8 cellular contexts compared by ENCODE assay signal in the genomic region with DNA sequence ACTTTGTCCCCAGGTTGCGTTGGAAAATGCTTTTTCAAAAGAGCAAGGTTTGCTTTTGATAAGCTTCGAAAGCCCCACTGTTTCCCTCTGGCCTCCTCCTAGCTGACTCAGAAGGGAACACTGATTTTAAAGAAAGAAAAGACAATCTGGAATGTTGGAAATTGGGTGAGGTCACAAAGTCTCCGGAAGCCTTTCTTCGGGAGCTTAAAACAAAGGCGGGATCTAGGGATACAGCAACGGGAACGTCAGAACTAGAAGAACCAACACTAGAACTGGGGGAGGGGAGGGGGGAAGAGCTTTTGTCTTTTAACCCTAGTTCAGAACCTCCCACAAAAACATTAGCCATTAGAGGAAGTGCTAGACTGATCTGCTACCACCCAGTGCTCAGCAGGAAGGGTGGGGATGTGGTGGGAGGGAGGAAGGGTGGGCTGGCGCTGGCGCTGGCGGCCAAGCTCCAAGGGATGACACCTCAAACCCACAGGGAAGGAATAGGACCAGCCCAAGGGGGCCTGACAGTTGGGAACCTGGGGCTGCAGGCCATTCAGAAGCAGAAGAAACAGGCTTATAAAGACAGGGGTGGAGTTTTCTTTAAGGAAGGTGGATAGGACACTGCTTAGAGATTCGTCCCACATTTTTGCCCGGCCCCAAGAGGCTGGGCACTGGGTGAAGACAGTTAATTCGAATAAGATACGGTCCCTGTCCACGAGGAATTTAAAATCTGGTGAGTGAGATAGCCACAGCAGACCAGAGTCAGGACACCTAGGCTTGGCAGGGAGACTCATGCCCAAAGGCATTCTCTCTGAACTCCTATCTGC. TPM values are rescaled to one million over a fixed set of nuclear protein-coding genes. Genes with fewer than 3 reads are reported as not detected.
DNase-seq lines count a peak whose midpoint lies in the region; ATAC-seq and TF ChIP-seq lines count a peak whose summit lies in the region.

No MANE protein-coding gene starts in this region.

- in situ Hi-C loops in ACHN (cut with HindIII; ENCODE audit: low pct_ligation_motif_present, low pct_unique_long_range_greater_than_20kb, low sequenced_read_pairs) = no loop called here

- H4K20me1 ChIP-seq in OCI-LY3 (ENCODE audit: insufficient read depth, low read length) (peaks cover 15% of the 10 kb centered on the region), neural progenitor cell (ENCODE audit: low read depth) (peaks cover 12% of the 10 kb centered on the region)

- H3K36me3 ChIP-seq in OCI-LY3 (replicated peaks; ENCODE audit: low read depth, low read length) (peaks cover 34% of the 10 kb centered on the region), gastroesophageal sphincter (no peaks in the 10 kb centered on the region), neural progenitor cell (no peaks in the 10 kb centered on the region)

- H3K9me3 ChIP-seq in OCI-LY3 (ENCODE audit: insufficient read depth, low read length) (no peaks in the 10 kb centered on the region), gastroesophageal sphincter (no peaks in the 10 kb centered on the region), neural progenitor cell (ENCODE audit: low read depth) (no peaks in the 10 kb centered on the region)

- ATAC-seq in HG02981 (IDR thresholded peaks at IDR 0.05; ENCODE audit: unreplicated experiment) = peak; percentile 43
- ATAC-seq in gastroesophageal sphincter = peak; percentile 60

- H3K79me2 ChIP-seq in OCI-LY3 (ENCODE audit: low read length) (peaks cover 21% of the 10 kb centered on the region), neural progenitor cell (ENCODE audit: low read depth) (peaks cover 23% of the 10 kb centered on the region)

- H3K9ac ChIP-seq in OCI-LY3 (ENCODE audit: low read length) = peak overlapping the region; percentile 90
- H3K9ac ChIP-seq in neural progenitor cell = peak overlapping the region; percentile 82

- peak overlapping the region; percentile 95 for H3K4me2 ChIP-seq in OCI-LY3 (ENCODE audit: low read length)
- peak overlapping the region; percentile 86 for H3K4me2 ChIP-seq in neural progenitor cell

- intact Hi-C loops in activated naive CD4-positive, alpha-beta T cell treated with anti-CD3 and anti-CD28 coated beads for 36 hours (cut with micrococcal nuclease) = loop anchor here (1.0 kb wide), 2 partner anchors 9 to 12 kb away; no protein-coding TSS in a partner anchor

- TF ChIP-seq CTCF in OCI-LY3 (IDR thresholded peaks at IDR 0.05; ENCODE audit: low read depth, low read length) (no peak), gastroesophageal sphincter (IDR thresholded peaks at IDR 0.05) (no peak), neural progenitor cell (IDR thresholded peaks at IDR 0.05) (no peak)

- DNase-seq in ACHN = peak; percentile 93
- DNase-seq in activated naive CD4-positive, alpha-beta T cell treated with anti-CD3 and anti-CD28 coated beads for 36 hours = peak; percentile 63
- peak; percentile 75 for DNase-seq in neural progenitor cell (ENCODE audit: low spot score)
- no peak for DNase-seq in NCI-H524 (lab: John Stamatoyannopoulos, UW)

- peak overlapping the region; percentile 86 for H3K4me3 Mint-ChIP-seq in activated naive CD4-positive, alpha-beta T cell treated with anti-CD3 and anti-CD28 coated beads for 36 hours
- peak overlapping the region; percentile 95 for H3K4me3 Mint-ChIP-seq in neural progenitor cell

- 15 to 40% methylated on average over 4 to 15 of the region's 15 CpGs for WGBS in gastroesophageal sphincter (ENCODE audit: low coverage in 1 of 2), 2 donors

- H2AFZ ChIP-seq in OCI-LY3 (ENCODE audit: low read depth, low read length) (no peak overlapping the region), neural progenitor cell (replicated peaks) (no peak overlapping the region)

- H3K36me3 Mint-ChIP-seq in activated naive CD4-positive, alpha-beta T cell treated with anti-CD3 and anti-CD28 coated beads for 36 hours (ENCODE audit: low read depth) = peaks cover 29% of the 10 kb centered on the region
- peaks cover 20% of the 10 kb centered on the region for H3K36me3 Mint-ChIP-seq in neural progenitor cell

- peak overlapping the region; percentile 93 for H3K4me3 ChIP-seq in OCI-LY3 (ENCODE audit: low read length)
- peak overlapping the region; percentile 92 to 97 for H3K4me3 ChIP-seq in gastroesophageal sphincter
- peak overlapping the region; percentile 97 for H3K4me3 ChIP-seq in neural progenitor cell

- peaks cover 52% of the 10 kb centered on the region for H3K4me1 Mint-ChIP-seq in activated naive CD4-positive, alpha-beta T cell treated with anti-CD3 and anti-CD28 coated beads for 36 hours (ENCODE audit: low read depth)
- peaks cover 23% of the 10 kb centered on the region for H3K4me1 Mint-ChIP-seq in neural progenitor cell

- H3K27ac Mint-ChIP-seq in activated naive CD4-positive, alpha-beta T cell treated with anti-CD3 and anti-CD28 coated beads for 36 hours = peak overlapping the region; percentile 92
- peak overlapping the region; percentile 26 for H3K27ac Mint-ChIP-seq in neural progenitor cell

- H3K27ac ChIP-seq in OCI-LY3 (ENCODE audit: low read length) = peak overlapping the region; percentile 65
- peak overlapping the region; percentile 78 to 95 (median 94) for H3K27ac ChIP-seq in gastroesophageal sphincter
- H3K27ac ChIP-seq in neural progenitor cell = peak overlapping the region; percentile 84

- no peak for TF ChIP-seq EP300 in gastroesophageal sphincter (IDR thresholded peaks at IDR 0.05)

- H3K27me3 Mint-ChIP-seq in activated naive CD4-positive, alpha-beta T cell treated with anti-CD3 and anti-CD28 coated beads for 36 hours (ENCODE audit: low read depth) = no peaks in the 10 kb centered on the region
- peaks cover 16% of the 10 kb centered on the region for H3K27me3 Mint-ChIP-seq in neural progenitor cell (ENCODE audit: insufficient read depth, low read depth)

- H3K9me3 Mint-ChIP-seq in activated naive CD4-positive, alpha-beta T cell treated with anti-CD3 and anti-CD28 coated beads for 36 hours = peaks cover 10% of the 10 kb centered on the region
- H3K9me3 Mint-ChIP-seq in neural progenitor cell = peaks cover 8% of the 10 kb centered on the region

- CTCF ChIA-PET in activated naive CD4-positive, alpha-beta T cell treated with anti-CD3 and anti-CD28 coated beads for 36 hours (lab: Charles Lee) = interaction anchor here (0.8 to 5.1 kb wide), 9 partner anchors 10 to 34 kb away, joined by 3 to 43 read pairs (median 4); no protein-coding TSS in a partner anchor

- H3K27me3 ChIP-seq in OCI-LY3 (ENCODE audit: low read depth, low read length) (peaks cover 8% of the 10 kb centered on the region; the same call in 1 of the 2 replicates), gastroesophageal sphincter (no peaks in the 10 kb centered on the region), neural progenitor cell (peaks cover 11% of the 10 kb centered on the region)

- H3K4me1 ChIP-seq in OCI-LY3 (ENCODE audit: low read length) (peaks cover 22% of the 10 kb centered on the region), gastroesophageal sphincter (peaks cover 0 to 23% (median 4%) of the 10 kb centered on the region in 3 donors), neural progenitor cell (peaks cover 5% of the 10 kb centered on the region)

- peaks cover 26% of the 10 kb centered on the region for H3F3A ChIP-seq in neural progenitor cell (ENCODE audit: low read depth)

- peak; percentile 54 for TF ChIP-seq POLR2A in GM15510 (IDR thresholded peaks at IDR 0.05; ENCODE audit: borderline replicate concordance, extremely low read depth, insufficient read length)
- peak; percentile 35 to 44 for TF ChIP-seq POLR2A in gastroesophageal sphincter (IDR thresholded peaks at IDR 0.05)

RNA-seq across cellular contexts. Expression of gene TMSB10, which starts 1.7 kb away (rescaled TPM):
- total RNA-seq in activated naive CD4-positive, alpha-beta T cell treated with anti-CD3 and anti-CD28 coated beads for 36 hours = 1,000 to 10,000 TPM; 1,772 to 1,864 TPM
- total RNA-seq in gastroesophageal sphincter (1,000 to 10,000 TPM in 3 of 4 donors, 100 to 1,000 TPM in 1; 797 to 2,612 (median 1,708) TPM), neural progenitor cell (ENCODE audit: low replicate concordance) (1,687 and 2,248 TPM in 2 replicates)

RNA-seq across cellular contexts. Expression of gene TRABD2A, which starts 26.2 kb away (rescaled TPM):
- 10 to 100 TPM; 40.4 to 41.7 TPM for total RNA-seq in activated naive CD4-positive, alpha-beta T cell treated with anti-CD3 and anti-CD28 coated beads for 36 hours
- 1 to 10 TPM in 2 of 4 donors, under 1 TPM in 2; 0.47 to 2.7 (median 1.4) TPM for total RNA-seq in gastroesophageal sphincter
- total RNA-seq in neural progenitor cell (ENCODE audit: low replicate concordance) = 1.7 and 2.0 TPM in 2 replicates

Comparison
In these comparisons a context has a peak if more than half of its experiments do, and no peak if none do; other contexts are left out.
1. DNase-seq: peak in ACHN (single experiment), activated naive CD4-positive, alpha-beta T cell treated with anti-CD3 and anti-CD28 coated beads for 36 hours (single experiment) and neural progenitor cell (single experiment); none in NCI-H524 (0 of 2).
2. RNA of gene TRABD2A, which starts 26.2 kb away (total RNA-seq): 40.4 to 41.7 TPM in activated naive CD4-positive, alpha-beta T cell treated with anti-CD3 and anti-CD28 coated beads for 36 hours; 0.47 to 2.7 TPM in gastroesophageal sphincter and 1.7 to 2.0 TPM in neural progenitor cell; every median in the first group is over 10 times any median in the second.
3. Peak in every context shown above with its lines, with median percentiles within 50 percentile points of each other: H3K27ac ChIP-seq and H3K4me3 ChIP-seq.